8 cellular contexts compared by ENCODE assay signal in the genomic region with DNA sequence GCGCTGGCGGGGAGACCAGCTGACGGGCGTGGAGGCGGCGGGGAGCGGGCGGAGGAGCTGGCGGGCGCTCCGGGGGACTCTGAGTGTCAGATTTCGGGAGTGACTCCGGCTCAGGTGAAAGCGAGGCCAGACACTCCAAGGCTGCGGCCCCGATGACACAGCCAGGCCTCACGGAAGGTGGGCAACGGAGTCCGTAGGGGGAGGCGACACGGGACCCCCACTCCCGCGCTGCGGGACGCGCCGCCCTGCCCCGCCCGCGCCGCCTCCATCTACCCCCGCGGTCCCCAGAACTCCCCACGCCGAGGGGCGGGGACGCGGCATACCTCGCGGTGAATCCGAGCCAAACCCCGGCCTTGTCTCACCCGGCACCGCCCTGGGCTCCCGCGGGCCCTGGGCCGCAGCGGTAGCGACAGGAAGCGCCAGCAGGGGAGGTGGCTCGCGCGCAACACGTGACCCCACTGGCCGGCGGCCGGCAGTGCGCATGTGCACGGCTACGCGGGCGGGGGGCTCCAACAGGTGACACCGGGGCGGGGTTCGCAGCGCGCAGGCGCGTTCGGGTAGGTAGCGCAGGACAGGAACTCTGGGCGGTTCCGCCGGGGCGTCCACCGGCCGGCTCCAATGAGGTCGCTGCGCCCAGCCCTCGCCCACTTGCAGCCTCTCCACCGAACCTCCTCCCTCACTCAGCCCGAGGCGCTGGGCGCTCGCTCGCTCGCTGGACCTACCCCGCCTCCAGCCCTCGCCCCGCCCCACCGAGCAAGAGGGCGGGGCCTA. TPM values are rescaled to one million over a fixed set of nuclear protein-coding genes. Genes with fewer than 3 reads are reported as not detected.
DNase-seq lines count a peak whose midpoint lies in the region; ATAC-seq and TF ChIP-seq lines count a peak whose summit lies in the region.

A gene with protein sequence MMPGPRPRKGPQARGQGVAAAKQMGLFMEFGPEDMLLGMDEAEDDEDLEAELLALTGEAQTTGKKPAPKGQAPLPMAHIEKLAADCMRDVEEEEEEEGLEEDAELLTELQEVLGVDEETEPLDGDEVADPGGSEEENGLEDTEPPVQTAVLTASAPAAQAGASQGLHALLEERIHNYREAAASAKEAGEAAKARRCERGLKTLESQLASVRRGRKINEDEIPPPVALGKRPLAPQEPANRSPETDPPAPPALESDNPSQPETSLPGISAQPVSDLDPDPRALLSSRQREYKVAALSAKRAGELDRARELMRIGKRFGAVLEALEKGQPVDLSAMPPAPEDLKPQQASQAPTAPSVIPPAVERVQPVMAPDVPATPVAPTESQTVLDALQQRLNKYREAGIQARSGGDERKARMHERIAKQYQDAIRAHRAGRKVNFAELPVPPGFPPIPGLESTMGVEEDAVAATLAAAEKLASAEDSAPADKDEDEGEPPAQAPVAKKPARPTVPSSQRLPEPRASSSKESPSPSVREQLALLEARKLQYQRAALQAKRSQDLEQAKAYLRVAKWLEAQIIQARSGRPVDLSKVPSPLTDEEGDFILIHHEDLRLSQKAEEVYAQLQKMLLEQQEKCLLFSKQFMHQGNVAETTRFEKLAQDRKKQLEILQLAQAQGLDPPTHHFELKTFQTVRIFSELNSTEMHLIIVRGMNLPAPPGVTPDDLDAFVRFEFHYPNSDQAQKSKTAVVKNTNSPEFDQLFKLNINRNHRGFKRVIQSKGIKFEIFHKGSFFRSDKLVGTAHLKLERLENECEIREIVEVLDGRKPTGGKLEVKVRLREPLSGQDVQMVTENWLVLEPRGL (minus strand): TSS at position 460 of the 771 bp plus-strand sequence. CDS start 1,585 bp downstream, outside the sequence.

- peaks cover 11% of the 10 kb centered on the region for H3K4me1 ChIP-seq in mucosa of descending colon (ENCODE audit: low read depth)

- ATAC-seq in GM21529 (IDR thresholded peaks at IDR 0.05; ENCODE audit: unreplicated experiment): peak; percentile 92
- peak; percentile 93 for ATAC-seq in mucosa of descending colon

- peaks cover 4% of the 10 kb centered on the region for H3K36me3 Mint-ChIP-seq in IgD-negative memory B cell

- H3K9me3 Mint-ChIP-seq in IgD-negative memory B cell: no peaks in the 10 kb centered on the region

- H3K4me1 Mint-ChIP-seq in IgD-negative memory B cell: peaks cover 26 to 29% (median 28%) of the 10 kb centered on the region in 3 donors

- no peaks in the 10 kb centered on the region for H3K9me3 ChIP-seq in mucosa of descending colon

- no peak for TF ChIP-seq CTCF in epithelial cell of esophagus (IDR thresholded peaks at IDR 0.05; ENCODE audit: insufficient read depth, low read depth, low read length, missing control alignments)
- TF ChIP-seq CTCF in mucosa of descending colon (IDR thresholded peaks at IDR 0.05): peak; percentile 23

- H3K4me3 ChIP-seq in epithelial cell of esophagus (ENCODE audit: low read length): peak within 1 kb of the TSS; percentile 87
- H3K4me3 ChIP-seq in mucosa of descending colon: peak within 1 kb of the TSS; percentile 97

- peaks cover 8% of the 10 kb centered on the region for H3K36me3 ChIP-seq in mucosa of descending colon (ENCODE audit: low read depth)

- H3K4me3 Mint-ChIP-seq in IgD-negative memory B cell: peak within 1 kb of the TSS; percentile 91 to 98 (median 97)

- DNase-seq in DMS153 (lab: John Stamatoyannopoulos, UW): peak; percentile 98
- peak; percentile 77 for DNase-seq in OCI-M2 (lab: John Stamatoyannopoulos, UW; ENCODE audit: unreplicated experiment)
- DNase-seq in activated T-cell treated with anti-CD3 and anti-CD28 coated beads for 4 hours: peak; percentile 97
- DNase-seq in epithelial cell of esophagus (ENCODE audit: low read depth): peak; percentile 99
- peak; percentile 97 to 100 (median 100) for DNase-seq in mucosa of descending colon
- DNase-seq in stimulated activated CD8-positive, alpha-beta memory T cell treated with anti-CD3 and anti-CD28 coated beads, Interleukin-4, amount 100 ng/mL, for 24 hours (ENCODE audit: low read depth): peak; percentile 99

- no peaks in the 10 kb centered on the region for H3K27me3 Mint-ChIP-seq in IgD-negative memory B cell

- H3K27ac Mint-ChIP-seq in IgD-negative memory B cell: peak within 1 kb of the TSS; percentile 93 to 98 (median 96)

- intact Hi-C loops in mucosa of descending colon (cut with DNase I, micrococcal nuclease): no loop called here

RNA-seq across cellular contexts. Expression of the gene that starts here (rescaled TPM):
- polyA plus RNA-seq in IgD-negative memory B cell: 8.8 TPM
- 10 to 100 TPM; 38.0 to 43.6 (median 40.4) TPM for total RNA-seq in mucosa of descending colon

Comparison
In these comparisons a context has a peak if more than half of its experiments do, and no peak if none do; other contexts are left out.
1. Peak in every context shown above with its lines: DNase-seq, ATAC-seq and H3K4me3 ChIP-seq.